ENCODE assay signal across 9 cellular contexts in the genomic region with DNA sequence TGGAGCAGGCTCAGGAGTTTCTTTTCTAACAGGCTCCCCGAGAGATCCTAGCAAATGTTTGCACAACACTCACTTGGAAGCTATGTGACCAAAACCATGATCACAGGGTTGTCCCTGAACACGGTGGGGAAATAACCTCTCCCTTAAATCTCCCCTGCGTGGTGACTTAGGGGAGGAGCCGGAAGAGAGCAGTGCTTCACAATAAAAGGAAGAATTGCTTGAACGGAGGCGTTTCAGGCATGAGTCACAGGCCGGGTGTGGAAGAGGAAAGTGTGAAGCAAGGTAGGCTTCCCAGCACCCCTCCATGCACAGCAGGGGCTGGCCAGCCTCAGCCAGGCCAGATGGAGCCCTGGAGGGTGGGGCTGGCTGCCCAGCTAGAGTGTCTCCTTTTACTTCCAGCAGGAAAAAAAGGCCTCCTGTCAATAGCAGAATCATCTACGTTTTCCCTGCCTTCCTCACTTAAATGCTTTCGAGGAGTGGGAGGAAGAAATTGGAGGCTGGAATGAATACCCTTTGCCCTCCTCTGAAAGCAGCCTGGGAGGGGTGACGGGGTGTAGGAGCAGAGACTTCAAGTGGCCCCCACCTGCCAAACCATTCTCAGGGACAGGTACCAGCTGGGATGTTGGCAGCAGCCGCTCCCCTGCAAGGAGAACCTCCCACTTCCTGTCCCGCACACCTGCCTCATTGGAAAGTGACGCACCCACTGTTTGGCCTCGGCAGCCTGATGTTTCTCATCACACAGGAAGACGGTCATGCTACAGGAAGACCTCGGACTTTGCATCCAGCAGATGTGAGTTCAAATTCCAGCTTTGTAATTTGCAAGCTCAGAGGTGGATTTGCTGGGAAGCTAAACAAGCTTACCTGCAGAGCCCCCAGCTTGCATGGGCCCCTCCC. TPM values are rescaled to one million over a fixed set of nuclear protein-coding genes. Genes with fewer than 3 reads are reported as not detected.
DNase-seq lines count a peak whose midpoint lies in the region; ATAC-seq, FAIRE-seq and TF ChIP-seq lines count a peak whose summit lies in the region.
"Had no signal": no experiment of that assay in that cellular context is flagged by ENCODE, and none has a peak within 500 bp of the region (broad histone marks: within the 10 kb centered on the region; RNA-seq: fewer than 3 reads in every experiment).

No MANE protein-coding gene starts in this region.

- 2 to 7% methylated on average over 16 of the region's 16 CpGs for WGBS in body of pancreas, 2 donors

- H3K4me1 ChIP-seq in body of pancreas (peaks cover 19% of the 10 kb centered on the region), kidney (ENCODE audit: control insufficient read depth in 1 of 2, insufficient read depth in 1 of 2, low read depth in 1 of 2, low read length in 2 of 2) (peaks cover 0 to 4% of the 10 kb centered on the region in 2 donors)

- TF ChIP-seq POLR2A in body of pancreas (IDR thresholded peaks at IDR 0.05): peak in 2 of 3 donors; percentile 55 to 61

- peak; percentile 77 for ATAC-seq in HG02678 (IDR thresholded peaks at IDR 0.05; ENCODE audit: unreplicated experiment)
- peak; percentile 90 for ATAC-seq in body of pancreas

- no peaks in the 10 kb centered on the region for H3K27me3 ChIP-seq in GM06990 (replicated peaks; ENCODE audit: control insufficient read depth, insufficient read depth, low read length)
- H3K27me3 ChIP-seq in body of pancreas: no peaks in the 10 kb centered on the region
- H3K27me3 ChIP-seq: cardiac muscle cell had no signal

- FAIRE-seq in kidney (lab: Jason Lieb, UNC): no peak

- no peaks in the 10 kb centered on the region for H3K9me3 ChIP-seq in body of pancreas
- no peaks in the 10 kb centered on the region for H3K9me3 ChIP-seq in kidney (ENCODE audit: control insufficient read depth in 1 of 2, low read length in 2 of 2)

- DNase-seq in GM06990 (ENCODE audit: extremely low read depth, insufficient read length) (peak; percentile 44), NCI-H1436 (lab: John Stamatoyannopoulos, UW) (peak; percentile 58), T-helper 9 cell (peak; percentile 62), body of pancreas (peak; percentile 81 to 92 (median 92)), kidney (peak; percentile 93), hepatic stellate cell (ENCODE audit: low spot score) (no peak)
- peak; percentile 83 for DNase-seq in stimulated activated CD4-positive, alpha-beta T cell treated with anti-CD3 and anti-CD28 coated beads, Interleukin-4, amount 100 ng/mL, for 1 hour

- no peak overlapping the region for H3K9ac ChIP-seq in kidney (ENCODE audit: low read length in 2 of 2)

- peak overlapping the region; percentile 86 to 92 (median 90) for H3K27ac ChIP-seq in body of pancreas
- no peak overlapping the region for H3K27ac ChIP-seq in kidney (ENCODE audit: low read depth in 2 of 2, low read length in 2 of 2)
- H3K27ac ChIP-seq: cardiac muscle cell had no signal

- intact Hi-C loops in body of pancreas (cut with DNase I): no loop called here
- intact Hi-C loops in kidney (cut with DNase I): no loop called here

- no peaks in the 10 kb centered on the region for H3K36me3 ChIP-seq in GM06990 (ENCODE audit: control insufficient read depth, insufficient read depth, low read length)
- no peaks in the 10 kb centered on the region for H3K36me3 ChIP-seq in body of pancreas (replicated peaks in 1 of 2; ENCODE audit: insufficient read depth in 1 of 2, low read depth in 2 of 2)
- no peaks in the 10 kb centered on the region for H3K36me3 ChIP-seq in kidney (ENCODE audit: control insufficient read depth in 1 of 2, insufficient read depth in 2 of 2, low read length in 2 of 2)
- H3K36me3 ChIP-seq: cardiac muscle cell had no signal

- TF ChIP-seq CTCF in GM06990 (IDR thresholded peaks at IDR 0.05; ENCODE audit: insufficient read depth, low read length, poor library complexity, severe bottlenecking) (no peak), body of pancreas (IDR thresholded peaks at IDR 0.05) (no peak), kidney (IDR thresholded peaks at IDR 0.05; ENCODE audit: borderline replicate concordance, extremely low read depth, insufficient read depth) (no peak)

- H3K4me3 ChIP-seq in GM06990 (replicated peaks; ENCODE audit: low read depth, low read length) (no peak overlapping the region), body of pancreas (no peak overlapping the region), kidney (ENCODE audit: low read length in 2 of 2) (no peak overlapping the region)
- H3K4me3 ChIP-seq: cardiac muscle cell had no signal

RNA-seq across cellular contexts. Expression of gene PPP2R5C, which starts 30.1 kb away (rescaled TPM):
- total RNA-seq in body of pancreas: 10 to 100 TPM; 59.0 to 77.6 TPM
- 129 TPM for total RNA-seq in kidney
- 65.6 TPM for polyA plus RNA-seq in kidney (ENCODE audit: insufficient read depth, low read depth, low replicate concordance)

Comparison
In these comparisons a context has a peak if more than half of its experiments do, and no peak if none do; other contexts are left out.
1. H3K27ac ChIP-seq: peak in body of pancreas (4 of 4); none in kidney (0 of 2).